Comparison of ENCODE assay signal across 23 cellular contexts in genomic region chr2:177667626-177668025, GRCh38.
DNase-seq lines count a peak whose midpoint lies in the region; ATAC-seq and TF ChIP-seq lines count a peak whose summit lies in the region.
"Had no signal": no experiment of that assay in that cellular context is flagged by ENCODE, and none has a peak within 500 bp of the region (broad histone marks: within the 10 kb centered on the region; RNA-seq: fewer than 3 reads in every experiment).

No MANE protein-coding gene starts in this region.

- no peaks in the 10 kb centered on the region for H3K9me3 ChIP-seq in BE2C
- H3K9me3 ChIP-seq: heart right ventricle, ovary, tibial artery had no signal

- ATAC-seq in foreskin keratinocyte: peak; percentile 79
- ATAC-seq in HG03571 (IDR thresholded peaks at IDR 0.05; ENCODE audit: unreplicated experiment): no peak
- ATAC-seq in HG03378 (IDR thresholded peaks at IDR 0.05; ENCODE audit: unreplicated experiment): no peak
- ATAC-seq: activated CD4-positive, alpha-beta T cell treated with anti-CD3 and anti-CD28 coated beads for 36 hours; activated CD8-positive, alpha-beta memory T cell treated with anti-CD3 and anti-CD28 coated beads, Interleukin-2, amount 10 ng/mL, durations not matched to agents 7 days and 5 days; activated naive CD8-positive, alpha-beta T cell treated with anti-CD3 and anti-CD28 coated beads, Interleukin-2, amount 50 U/mL, for 24 hours; sciatic nerve had no signal

- TF ChIP-seq CTCF in BE2C (IDR thresholded peaks at IDR 0.05; ENCODE audit: low read depth, low read length) (no peak), foreskin keratinocyte (conservative IDR thresholded peaks at IDR 0.05) (no peak), coronary artery (IDR thresholded peaks at IDR 0.05) (no peak)

- no peak overlapping the region for H3K4me3 ChIP-seq in BE2C (ENCODE audit: low read depth, low read length)
- no peak overlapping the region for H3K4me3 ChIP-seq in coronary artery
- H3K4me3 ChIP-seq: cardiac muscle cell, heart right ventricle, lung, ovary, tibial artery had no signal

- H3K27me3 ChIP-seq in BE2C (no peaks in the 10 kb centered on the region), foreskin keratinocyte (peaks cover 6% of the 10 kb centered on the region)
- H3K27me3 ChIP-seq: heart right ventricle, ovary, tibial artery had no signal

- H3K36me3 ChIP-seq in BE2C: no peaks in the 10 kb centered on the region
- H3K36me3 ChIP-seq: cardiac muscle cell, heart right ventricle, ovary, tibial artery had no signal

- no peaks in the 10 kb centered on the region for H3K4me1 ChIP-seq in BE2C
- no peaks in the 10 kb centered on the region for H3K4me1 ChIP-seq in foreskin keratinocyte
- H3K4me1 ChIP-seq: tibial artery had no signal

- DNase-seq in BE2C (peak; percentile 34), HK-2 (ENCODE audit: unreplicated experiment) (peak; percentile 21), SK-N-DZ (ENCODE audit: low spot score) (peak; percentile 15), foreskin keratinocyte (peak; percentile 18 to 60), coronary artery (ENCODE audit: low spot score) (no peak)
- no peak for DNase-seq in stimulated activated CD4-positive, alpha-beta T cell treated with anti-CD3 and anti-CD28 coated beads, Interleukin-2, amount 100 ng/mL, for 24 hours
- DNase-seq: activated CD4-positive, alpha-beta T cell treated with anti-CD3 and anti-CD28 coated beads for 36 hours; activated CD8-positive, alpha-beta memory T cell treated with anti-CD3 and anti-CD28 coated beads, Interleukin-2, amount 10 ng/mL, durations not matched to agents 7 days and 5 days; activated naive CD8-positive, alpha-beta T cell treated with anti-CD3 and anti-CD28 coated beads, Interleukin-2, amount 50 U/mL, for 24 hours; CD8-positive, alpha-beta memory T cell; heart right ventricle; naive B cell; NCI-H345; NK-92 treated with Interleukin-12 subunit alpha and Interleukin-12 subunit beta, amount 100 ng/mL, for 24 hours; ovary; stimulated activated naive CD4-positive, alpha-beta T cell; SW 1271; tibial artery had no signal

- no peak overlapping the region for H3K27ac ChIP-seq in foreskin keratinocyte
- no peak overlapping the region for H3K27ac ChIP-seq in coronary artery
- H3K27ac ChIP-seq: cardiac muscle cell, heart right ventricle, ovary, tibial artery had no signal

Comparison
In these comparisons a context has a peak if more than half of its experiments do, and no peak if none do; other contexts are left out.
1. DNase-seq: peak in BE2C (single experiment), HK-2 (single experiment), SK-N-DZ (single experiment) and foreskin keratinocyte (2 of 2); none in coronary artery (single experiment) and stimulated activated CD4-positive, alpha-beta T cell treated with anti-CD3 and anti-CD28 coated beads, Interleukin-2, amount 100 ng/mL, for 24 hours (0 of 2).